Comparison of ENCODE assay signal across 8 cellular contexts in genomic region chr15:85706779-85707518, GRCh38.
DNase-seq lines count a peak whose midpoint lies in the region; ATAC-seq and TF ChIP-seq lines count a peak whose summit lies in the region.

No MANE protein-coding gene starts in this region.

- CTCF ChIA-PET in CD4-positive, alpha-beta T cell (lab: Charles Lee), result interaction anchor here (1.1 to 2.0 kb wide), 3 partner anchors 12 to 31 kb away, joined by 4 to 9 read pairs (median 5); no protein-coding TSS in a partner anchor

- peak; percentile 78 for ATAC-seq in CD4-positive, alpha-beta T cell (ENCODE audit: poor library complexity)
- ATAC-seq in GM21723 (IDR thresholded peaks at IDR 0.05; ENCODE audit: unreplicated experiment), result peak; percentile 27

- DNase-seq in CD4-positive, alpha-beta T cell, result peak in 8 of 10 experiments; percentile 31 to 62 (median 39)
- peak; percentile 49 for DNase-seq in dermis blood vessel endothelial cell
- no peak for DNase-seq in nephron progenitor cell
- no peak for DNase-seq in HuH-7.5 (ENCODE audit: low spot score)
- no peak for DNase-seq in NCI-H1105 (lab: John Stamatoyannopoulos, UW)
- no peak for DNase-seq in NCI-H187 (lab: John Stamatoyannopoulos, UW)

- no peaks in the 10 kb centered on the region for H3K27me3 Mint-ChIP-seq in CD4-positive, alpha-beta T cell
- H3K27me3 Mint-ChIP-seq in T-helper 1 cell treated with Interleukin-12 subunit alpha and Interleukin-12 subunit beta and Interleukin-4 antibody, amounts not matched to agents 30 μg/mL and 1 μg/mL, for 36 hours (ENCODE audit: low read depth), result no peaks in the 10 kb centered on the region
- no peaks in the 10 kb centered on the region for H3K27me3 Mint-ChIP-seq in nephron progenitor cell (ENCODE audit: low read depth, poor library complexity)

- intact Hi-C loops in CD4-positive, alpha-beta T cell (cut with DNase I, micrococcal nuclease), result loop anchor here (1.0 to 10.0 kb wide), 7 partner anchors 18 to 322 kb away; partner anchors contain the start of gene AKAP13 (in 1 of the 2)

- POLR2A ChIA-PET in CD4-positive, alpha-beta T cell (lab: Charles Lee), result interaction anchor here (1.0 to 2.1 kb wide), 11 partner anchors 11 to 726 kb away, joined by 3 to 34 read pairs (median 4); partner anchors contain the start of genes AKAP13 and KLHL25

- peak overlapping the region; percentile 75 for H3K4me3 Mint-ChIP-seq in CD4-positive, alpha-beta T cell
- peak overlapping the region; percentile 80 for H3K4me3 Mint-ChIP-seq in T-helper 1 cell treated with Interleukin-12 subunit alpha and Interleukin-12 subunit beta and Interleukin-4 antibody, amounts not matched to agents 30 μg/mL and 1 μg/mL, for 36 hours
- no peak overlapping the region for H3K4me3 Mint-ChIP-seq in nephron progenitor cell

- H3K9me3 Mint-ChIP-seq in CD4-positive, alpha-beta T cell, result no peaks in the 10 kb centered on the region
- no peaks in the 10 kb centered on the region for H3K9me3 Mint-ChIP-seq in T-helper 1 cell treated with Interleukin-12 subunit alpha and Interleukin-12 subunit beta and Interleukin-4 antibody, amounts not matched to agents 30 μg/mL and 1 μg/mL, for 36 hours
- no peaks in the 10 kb centered on the region for H3K9me3 Mint-ChIP-seq in nephron progenitor cell

- H3K4me1 Mint-ChIP-seq in CD4-positive, alpha-beta T cell (ENCODE audit: low read depth), result peaks cover 88% of the 10 kb centered on the region
- H3K4me1 Mint-ChIP-seq in T-helper 1 cell treated with Interleukin-12 subunit alpha and Interleukin-12 subunit beta and Interleukin-4 antibody, amounts not matched to agents 30 μg/mL and 1 μg/mL, for 36 hours (ENCODE audit: low read depth), result peaks cover 74% of the 10 kb centered on the region
- peaks cover 64% of the 10 kb centered on the region for H3K4me1 Mint-ChIP-seq in nephron progenitor cell

- peaks cover 83% of the 10 kb centered on the region for H3K36me3 Mint-ChIP-seq in CD4-positive, alpha-beta T cell (ENCODE audit: low read depth)
- peaks cover 46% of the 10 kb centered on the region for H3K36me3 Mint-ChIP-seq in T-helper 1 cell treated with Interleukin-12 subunit alpha and Interleukin-12 subunit beta and Interleukin-4 antibody, amounts not matched to agents 30 μg/mL and 1 μg/mL, for 36 hours (ENCODE audit: low read depth)
- peaks cover 37% of the 10 kb centered on the region for H3K36me3 Mint-ChIP-seq in nephron progenitor cell (ENCODE audit: low read depth)

- TF ChIP-seq CTCF in CD4-positive, alpha-beta T cell (IDR thresholded peaks at IDR 0.05), result no peak
- no peak for TF ChIP-seq CTCF in nephron progenitor cell (IDR thresholded peaks at IDR 0.05)

- peak overlapping the region; percentile 80 for H3K27ac ChIP-seq in CD4-positive, alpha-beta T cell (ENCODE audit: low read depth, low read length)

- no peaks in the 10 kb centered on the region for H3K27me3 ChIP-seq in CD4-positive, alpha-beta T cell (ENCODE audit: control insufficient read depth, insufficient read depth, low read length)

- peak overlapping the region; percentile 98 for H3K27ac Mint-ChIP-seq in CD4-positive, alpha-beta T cell
- H3K27ac Mint-ChIP-seq in T-helper 1 cell treated with Interleukin-12 subunit alpha and Interleukin-12 subunit beta and Interleukin-4 antibody, amounts not matched to agents 30 μg/mL and 1 μg/mL, for 36 hours, result peak overlapping the region; percentile 90
- H3K27ac Mint-ChIP-seq in nephron progenitor cell, result peak overlapping the region; percentile 99

- H3K9me3 ChIP-seq in CD4-positive, alpha-beta T cell (ENCODE audit: control insufficient read depth, low read length), result no peaks in the 10 kb centered on the region

Comparison
In these comparisons a context has a peak if more than half of its experiments do, and no peak if none do; other contexts are left out.
1. DNase-seq: peak in CD4-positive, alpha-beta T cell (8 of 10) and dermis blood vessel endothelial cell (single experiment); none in nephron progenitor cell (single experiment), HuH-7.5 (single experiment), NCI-H1105 (single experiment) and NCI-H187 (0 of 2).
2. Peak in every context shown above with its lines, with median percentiles within 50 percentile points of each other: H3K27ac Mint-ChIP-seq.